In the genomic region with DNA sequence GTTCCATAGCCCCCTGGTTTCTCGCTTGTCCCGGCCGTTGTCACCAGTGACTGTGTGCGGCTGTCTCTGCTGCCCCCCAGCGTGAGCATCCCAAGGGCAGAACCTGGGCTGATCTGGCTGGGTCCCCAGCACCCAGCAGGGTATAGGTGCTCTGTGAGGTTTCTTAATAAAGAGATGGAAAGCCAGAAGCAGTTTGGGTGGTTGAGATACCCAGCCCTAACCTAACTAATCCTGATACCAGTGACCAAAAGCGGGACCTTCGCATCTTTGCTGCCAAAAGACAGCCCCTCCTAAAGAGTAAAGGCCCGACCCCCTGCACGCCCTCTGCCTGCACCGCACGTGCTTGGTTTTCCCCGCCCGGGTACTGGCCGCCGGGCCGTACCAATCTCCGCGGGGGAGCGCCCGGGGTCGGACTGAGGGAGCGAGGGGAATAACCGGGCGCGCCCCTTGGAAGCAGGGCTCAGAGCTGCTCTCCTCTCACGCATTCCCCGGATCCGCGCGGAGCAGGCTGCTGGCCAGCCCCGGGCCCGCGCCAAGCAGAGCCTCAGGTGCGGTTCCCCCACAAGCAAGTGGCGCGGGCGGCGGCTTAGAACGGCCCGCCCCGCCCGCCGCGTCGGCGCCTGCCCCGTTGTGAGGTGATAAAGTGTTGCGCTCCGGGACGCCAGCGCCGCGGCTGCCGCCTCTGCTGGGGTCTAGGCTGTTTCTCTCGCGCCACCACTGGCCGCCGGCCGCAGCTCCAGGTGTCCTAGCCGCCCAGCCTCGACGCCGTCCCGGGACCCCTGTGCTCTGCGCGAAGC, we compare ENCODE assay signal across 1 cellular context.
TF ChIP-seq lines count a peak whose summit lies in the region.

A gene with protein sequence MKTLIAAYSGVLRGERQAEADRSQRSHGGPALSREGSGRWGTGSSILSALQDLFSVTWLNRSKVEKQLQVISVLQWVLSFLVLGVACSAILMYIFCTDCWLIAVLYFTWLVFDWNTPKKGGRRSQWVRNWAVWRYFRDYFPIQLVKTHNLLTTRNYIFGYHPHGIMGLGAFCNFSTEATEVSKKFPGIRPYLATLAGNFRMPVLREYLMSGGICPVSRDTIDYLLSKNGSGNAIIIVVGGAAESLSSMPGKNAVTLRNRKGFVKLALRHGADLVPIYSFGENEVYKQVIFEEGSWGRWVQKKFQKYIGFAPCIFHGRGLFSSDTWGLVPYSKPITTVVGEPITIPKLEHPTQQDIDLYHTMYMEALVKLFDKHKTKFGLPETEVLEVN (plus strand): TSS at position 667 of the 797 bp plus-strand sequence. CDS start 214 bp downstream, outside the sequence.

TF ChIP-seq in HEK293, 187 proteins besides CTCF, POLR2A, EP300 and RAD21 (continued from another document):
- TF ChIP-seq, protein P1, sequence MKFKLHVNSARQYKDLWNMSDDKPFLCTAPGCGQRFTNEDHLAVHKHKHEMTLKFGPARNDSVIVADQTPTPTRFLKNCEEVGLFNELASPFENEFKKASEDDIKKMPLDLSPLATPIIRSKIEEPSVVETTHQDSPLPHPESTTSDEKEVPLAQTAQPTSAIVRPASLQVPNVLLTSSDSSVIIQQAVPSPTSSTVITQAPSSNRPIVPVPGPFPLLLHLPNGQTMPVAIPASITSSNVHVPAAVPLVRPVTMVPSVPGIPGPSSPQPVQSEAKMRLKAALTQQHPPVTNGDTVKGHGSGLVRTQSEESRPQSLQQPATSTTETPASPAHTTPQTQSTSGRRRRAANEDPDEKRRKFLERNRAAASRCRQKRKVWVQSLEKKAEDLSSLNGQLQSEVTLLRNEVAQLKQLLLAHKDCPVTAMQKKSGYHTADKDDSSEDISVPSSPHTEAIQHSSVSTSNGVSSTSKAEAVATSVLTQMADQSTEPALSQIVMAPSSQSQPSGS (tag by site-specific recombination; IDR thresholded peaks at IDR 0.05; ENCODE audit: low read depth) = no peak
- peak; percentile 57; the same call in 1 of the 2 replicates for TF ChIP-seq KLF1 (tag by site-specific recombination; IDR thresholded peaks at IDR 0.05)
- TF ChIP-seq ZNF423 (tag by site-specific recombination; IDR thresholded peaks at IDR 0.05) = 0 out of 2 replicates have a peak, but pooled peaks have one; percentile 71
- no peak for TF ChIP-seq ZNF558 (tag by site-specific recombination; IDR thresholded peaks at IDR 0.05)
- TF ChIP-seq KLF16 (tag by site-specific recombination; IDR thresholded peaks at IDR 0.05) = peak; percentile 85
- TF ChIP-seq ZNF670 (tag by site-specific recombination; IDR thresholded peaks at IDR 0.05; ENCODE audit: low read depth) = no peak
- TF ChIP-seq ZNF521 (tag by site-specific recombination; IDR thresholded peaks at IDR 0.05) = no peak
- no peak for TF ChIP-seq ZNF23 (tag by site-specific recombination; IDR thresholded peaks at IDR 0.05; ENCODE audit: borderline replicate concordance)
- TF ChIP-seq ZNF302 (tag by site-specific recombination; IDR thresholded peaks at IDR 0.05; ENCODE audit: low read depth) = no peak
- no peak for TF ChIP-seq TRIM28 (IDR thresholded peaks at IDR 0.05; ENCODE audit: borderline replicate concordance, low read length)
- peak; percentile 78 for TF ChIP-seq SP7 (tag by site-specific recombination; IDR thresholded peaks at IDR 0.05)
- no peak for TF ChIP-seq ZNF350 (tag by site-specific recombination; IDR thresholded peaks at IDR 0.05)
- no peak; the same call in 1 of the 2 replicates for TF ChIP-seq ZBTB7A (tag by site-specific recombination; IDR thresholded peaks at IDR 0.05; ENCODE audit: low read depth)
- TF ChIP-seq KLF7 (tag by site-specific recombination; IDR thresholded peaks at IDR 0.05; ENCODE audit: borderline replicate concordance) = peak; percentile 59; the same call in 1 of the 2 replicates
- peak; percentile 90 for TF ChIP-seq ZIC2 (tag by site-specific recombination; IDR thresholded peaks at IDR 0.05)
- no peak for TF ChIP-seq ZNF248 (tag by site-specific recombination; IDR thresholded peaks at IDR 0.05)
- TF ChIP-seq, protein P2, sequence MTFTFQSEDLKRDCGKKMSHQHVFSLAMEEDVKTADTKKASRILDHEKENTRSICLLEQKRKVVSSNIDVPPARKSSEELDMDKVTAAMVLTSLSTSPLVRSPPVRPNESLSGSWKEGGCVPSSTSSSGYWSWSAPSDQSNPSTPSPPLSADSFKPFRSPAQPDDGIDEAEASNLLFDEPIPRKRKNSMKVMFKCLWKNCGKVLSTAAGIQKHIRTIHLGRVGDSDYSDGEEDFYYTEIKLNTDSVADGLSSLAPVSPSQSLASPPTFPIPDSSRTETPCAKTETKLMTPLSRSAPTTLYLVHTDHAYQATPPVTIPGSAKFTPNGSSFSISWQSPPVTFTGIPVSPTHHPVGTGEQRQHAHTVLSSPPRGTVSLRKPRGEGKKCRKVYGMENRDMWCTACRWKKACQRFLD (tag by site-specific recombination; IDR thresholded peaks at IDR 0.05) = no peak
- TF ChIP-seq, protein P3, sequence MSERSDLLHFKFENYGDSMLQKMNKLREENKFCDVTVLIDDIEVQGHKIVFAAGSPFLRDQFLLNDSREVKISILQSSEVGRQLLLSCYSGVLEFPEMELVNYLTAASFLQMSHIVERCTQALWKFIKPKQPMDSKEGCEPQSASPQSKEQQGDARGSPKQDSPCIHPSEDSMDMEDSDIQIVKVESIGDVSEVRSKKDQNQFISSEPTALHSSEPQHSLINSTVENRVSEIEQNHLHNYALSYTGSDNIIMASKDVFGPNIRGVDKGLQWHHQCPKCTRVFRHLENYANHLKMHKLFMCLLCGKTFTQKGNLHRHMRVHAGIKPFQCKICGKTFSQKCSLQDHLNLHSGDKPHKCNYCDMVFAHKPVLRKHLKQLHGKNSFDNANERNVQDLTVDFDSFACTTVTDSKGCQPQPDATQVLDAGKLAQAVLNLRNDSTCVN (tag by site-specific recombination; optimal IDR thresholded peaks at IDR 0.05) = peak; percentile 64
- TF ChIP-seq KLF8 (tag by site-specific recombination; IDR thresholded peaks at IDR 0.05) = peak; percentile 76; the same call in 1 of the 2 replicates
- TF ChIP-seq ZNF223 (tag by site-specific recombination; IDR thresholded peaks at IDR 0.05) = peak; percentile 96
- TF ChIP-seq ZNF394 (tag by site-specific recombination; IDR thresholded peaks at IDR 0.05; ENCODE audit: borderline replicate concordance) = peak; percentile 26; the same call in 1 of the 2 replicates
- TF ChIP-seq ZNF768 (tag by site-specific recombination; IDR thresholded peaks at IDR 0.05) = 0 out of 2 replicates have a peak, but pooled peaks have one; percentile 6
- TF ChIP-seq ZFP37 (tag by site-specific recombination; IDR thresholded peaks at IDR 0.05) = no peak
- TF ChIP-seq ZNF76 (tag by site-specific recombination; IDR thresholded peaks at IDR 0.05; ENCODE audit: borderline replicate concordance, low read depth) = peak; percentile 50; the same call in 1 of the 2 replicates
- TF ChIP-seq, protein P4, sequence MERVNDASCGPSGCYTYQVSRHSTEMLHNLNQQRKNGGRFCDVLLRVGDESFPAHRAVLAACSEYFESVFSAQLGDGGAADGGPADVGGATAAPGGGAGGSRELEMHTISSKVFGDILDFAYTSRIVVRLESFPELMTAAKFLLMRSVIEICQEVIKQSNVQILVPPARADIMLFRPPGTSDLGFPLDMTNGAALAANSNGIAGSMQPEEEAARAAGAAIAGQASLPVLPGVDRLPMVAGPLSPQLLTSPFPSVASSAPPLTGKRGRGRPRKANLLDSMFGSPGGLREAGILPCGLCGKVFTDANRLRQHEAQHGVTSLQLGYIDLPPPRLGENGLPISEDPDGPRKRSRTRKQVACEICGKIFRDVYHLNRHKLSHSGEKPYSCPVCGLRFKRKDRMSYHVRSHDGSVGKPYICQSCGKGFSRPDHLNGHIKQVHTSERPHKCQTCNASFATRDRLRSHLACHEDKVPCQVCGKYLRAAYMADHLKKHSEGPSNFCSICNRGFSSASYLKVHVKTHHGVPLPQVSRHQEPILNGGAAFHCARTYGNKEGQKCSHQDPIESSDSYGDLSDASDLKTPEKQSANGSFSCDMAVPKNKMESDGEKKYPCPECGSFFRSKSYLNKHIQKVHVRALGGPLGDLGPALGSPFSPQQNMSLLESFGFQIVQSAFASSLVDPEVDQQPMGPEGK (tag by site-specific recombination; IDR thresholded peaks at IDR 0.05) = peak; percentile 36; the same call in 1 of the 2 replicates
- TF ChIP-seq GLI4 (tag by site-specific recombination; IDR thresholded peaks at IDR 0.05) = no peak
- peak; percentile 59; the same call in 1 of the 2 replicates for TF ChIP-seq ZBTB8A (tag by site-specific recombination; IDR thresholded peaks at IDR 0.05)
- peak; percentile 33 for TF ChIP-seq ZNF341 (tag by site-specific recombination; IDR thresholded peaks at IDR 0.05; ENCODE audit: low read depth)
- TF ChIP-seq, protein P5, sequence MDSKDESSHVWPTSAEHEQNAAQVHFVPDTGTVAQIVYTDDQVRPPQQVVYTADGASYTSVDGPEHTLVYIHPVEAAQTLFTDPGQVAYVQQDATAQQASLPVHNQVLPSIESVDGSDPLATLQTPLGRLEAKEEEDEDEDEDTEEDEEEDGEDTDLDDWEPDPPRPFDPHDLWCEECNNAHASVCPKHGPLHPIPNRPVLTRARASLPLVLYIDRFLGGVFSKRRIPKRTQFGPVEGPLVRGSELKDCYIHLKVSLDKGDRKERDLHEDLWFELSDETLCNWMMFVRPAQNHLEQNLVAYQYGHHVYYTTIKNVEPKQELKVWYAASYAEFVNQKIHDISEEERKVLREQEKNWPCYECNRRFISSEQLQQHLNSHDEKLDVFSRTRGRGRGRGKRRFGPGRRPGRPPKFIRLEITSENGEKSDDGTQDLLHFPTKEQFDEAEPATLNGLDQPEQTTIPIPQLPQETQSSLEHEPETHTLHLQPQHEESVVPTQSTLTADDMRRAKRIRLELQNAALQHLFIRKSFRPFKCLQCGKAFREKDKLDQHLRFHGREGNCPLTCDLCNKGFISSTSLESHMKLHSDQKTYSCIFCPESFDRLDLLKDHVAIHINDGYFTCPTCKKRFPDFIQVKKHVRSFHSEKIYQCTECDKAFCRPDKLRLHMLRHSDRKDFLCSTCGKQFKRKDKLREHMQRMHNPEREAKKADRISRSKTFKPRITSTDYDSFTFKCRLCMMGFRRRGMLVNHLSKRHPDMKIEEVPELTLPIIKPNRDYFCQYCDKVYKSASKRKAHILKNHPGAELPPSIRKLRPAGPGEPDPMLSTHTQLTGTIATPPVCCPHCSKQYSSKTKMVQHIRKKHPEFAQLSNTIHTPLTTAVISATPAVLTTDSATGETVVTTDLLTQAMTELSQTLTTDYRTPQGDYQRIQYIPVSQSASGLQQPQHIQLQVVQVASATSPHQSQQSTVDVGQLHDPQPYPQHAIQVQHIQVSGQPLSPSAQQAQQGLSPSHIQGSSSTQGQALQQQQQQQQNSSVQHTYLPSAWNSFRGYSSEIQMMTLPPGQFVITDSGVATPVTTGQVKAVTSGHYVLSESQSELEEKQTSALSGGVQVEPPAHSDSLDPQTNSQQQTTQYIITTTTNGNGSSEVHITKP (tag by site-specific recombination; IDR thresholded peaks at IDR 0.05) = peak; percentile 100
- no peak for TF ChIP-seq KLF9 (tag by site-specific recombination; IDR thresholded peaks at IDR 0.05; ENCODE audit: low read depth)
- peak; percentile 71 for TF ChIP-seq GLIS1 (tag by site-specific recombination; IDR thresholded peaks at IDR 0.05)
- 0 out of 2 replicates have a peak, but pooled peaks have one; percentile 36 for TF ChIP-seq ZNF660 (tag by site-specific recombination; IDR thresholded peaks at IDR 0.05)
- TF ChIP-seq ZNF777 (tag by site-specific recombination; IDR thresholded peaks at IDR 0.05; ENCODE audit: borderline replicate concordance) = no peak
- TF ChIP-seq ZNF510 (tag by site-specific recombination; IDR thresholded peaks at IDR 0.05; ENCODE audit: insufficient replicate concordance) = no peak
- TF ChIP-seq, protein P6, sequence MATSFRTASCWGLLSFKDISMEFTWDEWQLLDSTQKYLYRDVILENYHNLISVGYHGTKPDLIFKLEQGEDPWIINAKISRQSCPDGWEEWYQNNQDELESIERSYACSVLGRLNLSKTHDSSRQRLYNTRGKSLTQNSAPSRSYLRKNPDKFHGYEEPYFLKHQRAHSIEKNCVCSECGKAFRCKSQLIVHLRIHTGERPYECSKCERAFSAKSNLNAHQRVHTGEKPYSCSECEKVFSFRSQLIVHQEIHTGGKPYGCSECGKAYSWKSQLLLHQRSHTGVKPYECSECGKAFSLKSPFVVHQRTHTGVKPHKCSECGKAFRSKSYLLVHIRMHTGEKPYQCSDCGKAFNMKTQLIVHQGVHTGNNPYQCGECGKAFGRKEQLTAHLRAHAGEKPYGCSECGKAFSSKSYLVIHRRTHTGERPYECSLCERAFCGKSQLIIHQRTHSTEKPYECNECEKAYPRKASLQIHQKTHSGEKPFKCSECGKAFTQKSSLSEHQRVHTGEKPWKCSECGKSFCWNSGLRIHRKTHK (tag by site-specific recombination; IDR thresholded peaks at IDR 0.05) = no peak
- no peak for TF ChIP-seq MYNN (tag by site-specific recombination; IDR thresholded peaks at IDR 0.05; ENCODE audit: borderline replicate concordance)
- TF ChIP-seq ZNF629 (tag by site-specific recombination; IDR thresholded peaks at IDR 0.05) = peak; percentile 69; the same call in 1 of the 2 replicates
- no peak for TF ChIP-seq ZNF19 (tag by site-specific recombination; IDR thresholded peaks at IDR 0.05; ENCODE audit: low read depth)
- no peak for TF ChIP-seq ZNF239 (tag by site-specific recombination; IDR thresholded peaks at IDR 0.05)
- TF ChIP-seq ZNF169 (tag by site-specific recombination; IDR thresholded peaks at IDR 0.05) = no peak
- no peak for TF ChIP-seq ZNF837 (tag by site-specific recombination; IDR thresholded peaks at IDR 0.05)
- TF ChIP-seq ZNF324 (tag by site-specific recombination; IDR thresholded peaks at IDR 0.05) = 0 out of 2 replicates have a peak, but pooled peaks have one; percentile 69
- TF ChIP-seq ZNF311 (tag by site-specific recombination; IDR thresholded peaks at IDR 0.05; ENCODE audit: borderline replicate concordance) = no peak
- no peak for TF ChIP-seq ZNF623 (tag by site-specific recombination; IDR thresholded peaks at IDR 0.05)
- peak; percentile 25; the same call in 1 of the 2 replicates for TF ChIP-seq ZBTB17 (tag by site-specific recombination; IDR thresholded peaks at IDR 0.05)
- 0 out of 2 replicates have a peak, but pooled peaks have one; percentile 32 for TF ChIP-seq ZNF2 (tag by site-specific recombination; IDR thresholded peaks at IDR 0.05)
